Comparison of ENCODE assay signal across 9 cellular contexts in genomic region chr2:24680196-24680595, GRCh38.
"Had no signal": no experiment of that assay in that cellular context is flagged by ENCODE, and none has a peak within 500 bp of the region (broad histone marks: within the 10 kb centered on the region; RNA-seq: fewer than 3 reads in every experiment).

No MANE protein-coding gene starts in this region.

- H3K9me3 ChIP-seq: HAP-1 had no signal

- H3K4me3 ChIP-seq: GM23248, HAP-1 had no signal

- DNase-seq: GM23248, GOT3, H7, IMR-90, KBM-7 had no signal

- H3K9ac ChIP-seq: GM23248, KMS-11 had no signal

- H3K36me3 ChIP-seq: HAP-1 had no signal

- FAIRE-seq: HTR-8/SVneo had no signal

- H3K27ac ChIP-seq: GM23248, KMS-11 had no signal

- H2AFZ ChIP-seq: GM23248 had no signal

- H3K4me1 ChIP-seq: HAP-1 had no signal

- ATAC-seq: HCT116 had no signal

- H3K4me2 ChIP-seq: KMS-11 had no signal
